ENCODE assay signal across 1 cellular context in the genomic region with DNA sequence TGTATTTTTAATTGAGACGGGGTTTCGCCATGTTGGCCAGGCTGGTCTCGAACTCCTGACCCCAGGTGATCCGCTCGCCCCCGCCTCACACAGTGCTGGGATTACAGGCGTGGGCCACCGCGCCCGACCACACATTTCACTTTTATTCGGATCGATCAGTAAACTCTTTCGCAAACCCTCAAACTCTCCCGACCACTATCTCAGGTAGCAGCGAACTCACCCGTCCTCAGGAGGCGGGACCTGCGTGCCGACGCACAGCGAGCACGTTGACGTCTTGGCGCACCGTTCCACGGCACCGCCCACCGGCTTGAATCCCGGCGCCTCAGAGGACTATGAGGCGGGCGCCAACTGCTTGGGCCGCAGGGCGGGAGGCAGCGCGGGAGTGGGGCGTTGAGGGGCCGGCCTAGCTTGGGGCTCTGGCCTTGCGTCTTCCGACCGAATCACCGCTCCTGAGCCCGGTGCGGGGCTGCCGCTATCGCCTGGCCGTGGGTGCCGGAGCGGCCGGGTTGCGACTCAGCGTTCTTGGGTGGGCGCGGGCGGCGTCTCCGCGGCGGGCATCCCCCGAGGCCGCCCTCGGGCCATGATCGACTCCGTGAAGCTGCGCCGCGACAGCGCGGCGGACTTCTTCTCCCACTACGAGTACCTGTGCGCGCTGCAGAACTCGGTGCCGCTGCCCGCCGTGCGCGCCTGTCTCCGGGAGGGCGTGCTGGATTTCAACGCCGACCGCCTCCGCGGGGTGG.
TF ChIP-seq lines count a peak whose summit lies in the region.

A gene with protein sequence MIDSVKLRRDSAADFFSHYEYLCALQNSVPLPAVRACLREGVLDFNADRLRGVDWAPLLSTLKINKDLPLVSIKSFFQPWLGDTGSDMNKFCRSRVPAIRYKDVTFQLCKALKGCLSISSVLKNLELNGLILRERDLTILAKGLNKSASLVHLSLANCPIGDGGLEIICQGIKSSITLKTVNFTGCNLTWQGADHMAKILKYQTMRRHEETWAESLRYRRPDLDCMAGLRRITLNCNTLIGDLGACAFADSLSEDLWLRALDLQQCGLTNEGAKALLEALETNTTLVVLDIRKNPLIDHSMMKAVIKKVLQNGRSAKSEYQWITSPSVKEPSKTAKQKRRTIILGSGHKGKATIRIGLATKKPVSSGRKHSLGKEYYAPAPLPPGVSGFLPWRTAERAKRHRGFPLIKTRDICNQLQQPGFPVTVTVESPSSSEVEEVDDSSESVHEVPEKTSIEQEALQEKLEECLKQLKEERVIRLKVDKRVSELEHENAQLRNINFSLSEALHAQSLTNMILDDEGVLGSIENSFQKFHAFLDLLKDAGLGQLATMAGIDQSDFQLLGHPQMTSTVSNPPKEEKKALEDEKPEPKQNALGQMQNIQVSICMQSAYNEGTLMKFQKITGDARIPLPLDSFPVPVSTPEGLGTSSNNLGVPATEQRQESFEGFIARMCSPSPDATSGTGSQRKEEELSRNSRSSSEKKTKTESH (plus strand): TSS at position 305 of the 740 bp plus-strand sequence. CDS start 276 bp downstream, at position 581.

TF ChIP-seq in HepG2, 621 proteins besides CTCF, POLR2A, EP300 and RAD21 (continued from another document):
- TF ChIP-seq ZNF615 (CRISPR knock-in tag; IDR thresholded peaks at IDR 0.05; ENCODE audit: borderline replicate concordance) (no peak), ZNF143 (CRISPR knock-in tag; IDR thresholded peaks at IDR 0.05) (peak; percentile 44), ZNF383 (CRISPR knock-in tag; IDR thresholded peaks at IDR 0.05; ENCODE audit: borderline replicate concordance) (no peak), KDM3A (CRISPR knock-in tag; IDR thresholded peaks at IDR 0.05; ENCODE audit: low read depth) (peak; percentile 83; the same call in 1 of the 2 replicates), MED13 (CRISPR knock-in tag; IDR thresholded peaks at IDR 0.05) (peak; percentile 61; the same call in 1 of the 2 replicates), PPARG (CRISPR knock-in tag; conservative IDR thresholded peaks at IDR 0.05) (no peak), PLRG1 (conservative IDR thresholded peaks at IDR 0.05) (no peak)
TF ChIP-seq in HepG2: peak in this region for 291.
